8 cellular contexts compared by ENCODE assay signal in genomic region chr7:85186521-85187241, GRCh38. TPM values are rescaled to one million over a fixed set of nuclear protein-coding genes. Genes with fewer than 3 reads are reported as not detected.
A peak's percentile ranks its signal among the peaks of the same experiment; 100 is the strongest.
DNase-seq lines count a peak whose midpoint lies in the region; ATAC-seq, FAIRE-seq and TF ChIP-seq lines count a peak whose summit lies in the region.

TSS of gene SEMA3D (minus strand) at chr7:85187056. CDS start at chr7:85121891, 65,165 bp downstream.

- H3K27me3 ChIP-seq in duodenal mucosa (ENCODE audit: control insufficient read depth in 1 of 2, insufficient read depth in 2 of 2, low read length in 2 of 2) (peaks cover 11 to 33% of the 10 kb centered on the region in 2 donors), right lobe of liver (no peaks in the 10 kb centered on the region), subcutaneous abdominal adipose tissue (ENCODE audit: control insufficient read depth in 5 of 5, insufficient read depth in 4 of 5, low read length in 5 of 5) (peaks cover 2 to 16% (median 10%) of the 10 kb centered on the region in 5 donors)

- H3K9me3 ChIP-seq in duodenal mucosa (ENCODE audit: control insufficient read depth in 1 of 2, low read length in 2 of 2): no peaks in the 10 kb centered on the region
- H3K9me3 ChIP-seq in right lobe of liver: no peaks in the 10 kb centered on the region
- no peaks in the 10 kb centered on the region for H3K9me3 ChIP-seq in subcutaneous abdominal adipose tissue (ENCODE audit: control insufficient read depth in 5 of 5, low read length in 5 of 5)

- peak within 1 kb of the TSS; percentile 36 for H3K27ac ChIP-seq in duodenal mucosa (ENCODE audit: low read depth, low read length)
- peak within 1 kb of the TSS in 2 of 3 donors; percentile 11 to 43 for H3K27ac ChIP-seq in right lobe of liver
- peak within 1 kb of the TSS; percentile 31 for H3K27ac ChIP-seq in subcutaneous abdominal adipose tissue (ENCODE audit: low read depth, low read length)

- TF ChIP-seq POLR2A in H54 (IDR thresholded peaks at IDR 0.05; ENCODE audit: low read depth, low read length) (no peak), right lobe of liver (IDR thresholded peaks at IDR 0.05) (no peak)

- H3K9ac ChIP-seq in duodenal mucosa (ENCODE audit: low read depth in 1 of 2, low read length in 2 of 2): peak within 1 kb of the TSS; percentile 6 to 31
- peak within 1 kb of the TSS in 2 of 5 donors; percentile 32 to 35 for H3K9ac ChIP-seq in subcutaneous abdominal adipose tissue (ENCODE audit: low read length in 5 of 5)

- no peak for FAIRE-seq in H54 (lab: Jason Lieb, UNC)

- H3K36me3 ChIP-seq in duodenal mucosa (ENCODE audit: control insufficient read depth in 1 of 2, insufficient read depth in 2 of 2, low read length in 2 of 2): no peaks in the 10 kb centered on the region
- H3K36me3 ChIP-seq in right lobe of liver: no peaks in the 10 kb centered on the region
- no peaks in the 10 kb centered on the region for H3K36me3 ChIP-seq in subcutaneous abdominal adipose tissue (ENCODE audit: control insufficient read depth in 5 of 5, insufficient read depth in 5 of 5, low read length in 5 of 5)

- peak; percentile 39 to 56 (median 44) for TF ChIP-seq CTCF in right lobe of liver (IDR thresholded peaks at IDR 0.05)

- ATAC-seq in right lobe of liver: peak; percentile 74 to 91 (median 87)

- peak; percentile 58 for DNase-seq in activated CD8-positive, alpha-beta memory T cell treated with anti-CD3 and anti-CD28 coated beads, Interleukin-2, amount 50 U/mL, for 48 hours
- no peak for DNase-seq in activated CD8-positive, alpha-beta memory T cell treated with anti-CD3 and anti-CD28 coated beads, Interleukin-2, amount 50 U/mL, for 4 hours
- DNase-seq in H54 (ENCODE audit: insufficient read length, low spot score) (peak; percentile 62), Kasumi-1 (lab: John Stamatoyannopoulos, UW) (peak; percentile 78 to 81), SHP77 treated with DMSO at 0.1 percent for 48 hours (lab: John Stamatoyannopoulos, UW) (peak; percentile 55), right lobe of liver (peak; percentile 45 to 59 (median 45))

- H3K4me1 ChIP-seq in duodenal mucosa (ENCODE audit: control insufficient read depth in 1 of 2, insufficient read depth in 2 of 2, low read length in 2 of 2) (peaks cover 5 to 10% of the 10 kb centered on the region in 2 donors), right lobe of liver (no peaks in the 10 kb centered on the region), subcutaneous abdominal adipose tissue (ENCODE audit: control insufficient read depth in 5 of 5, insufficient read depth in 5 of 5, low read length in 5 of 5) (peaks cover 0 to 23% (median 22%) of the 10 kb centered on the region in 5 donors)

- under 1% methylated on average over 19 of the region's 45 CpGs for WGBS in right lobe of liver (ENCODE audit: insufficient coverage, low coverage, low lambda C conversion rate, missing lambda C conversion rate)

- peak within 1 kb of the TSS; percentile 74 to 77 for H3K4me3 ChIP-seq in duodenal mucosa (ENCODE audit: low read depth in 1 of 2, low read length in 2 of 2)
- H3K4me3 ChIP-seq in right lobe of liver: peak within 1 kb of the TSS; percentile 18 to 40 (median 24)
- H3K4me3 ChIP-seq in subcutaneous abdominal adipose tissue (ENCODE audit: low read depth in 1 of 5, low read length in 5 of 5): peak within 1 kb of the TSS; percentile 67 to 86 (median 74)

- intact Hi-C loops in right lobe of liver (cut with DNase I): no loop called here

RNA-seq across cellular contexts. Expression of gene SEMA3D, which starts in this region (rescaled TPM):
- total RNA-seq in right lobe of liver: 1 to 10 TPM in 1 of 6 experiments, under 1 TPM in 5; 0.18 to 1.3 (median 0.30) TPM

Comparison
In these comparisons a context has a peak if more than half of its experiments do, and no peak if none do; other contexts are left out.
1. H3K4me3 ChIP-seq: peak in every context shown above with its lines; median percentile 76 in duodenal mucosa; 74 in subcutaneous abdominal adipose tissue; 24 in right lobe of liver.